29 cellular contexts compared by ENCODE assay signal in the genomic region with DNA sequence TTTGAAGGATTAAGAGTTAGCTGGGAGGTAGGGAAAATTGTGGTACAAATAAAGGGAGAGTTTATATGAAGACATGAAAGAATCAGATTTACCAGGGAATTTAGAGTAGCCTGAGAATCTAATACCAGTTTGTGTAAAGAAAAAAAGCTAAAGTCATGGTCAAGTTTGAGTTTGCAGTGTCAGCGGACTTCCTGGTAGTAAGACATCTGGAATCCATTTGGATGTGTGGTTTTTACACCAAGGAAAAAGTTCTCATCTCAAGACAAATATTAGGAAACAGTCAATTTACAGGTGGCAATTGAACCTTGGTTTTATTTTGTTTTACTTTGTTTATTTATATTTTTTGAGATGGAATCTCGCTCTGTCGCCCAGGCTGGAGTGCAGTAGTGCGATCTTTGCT. TPM values are rescaled to one million over a fixed set of nuclear protein-coding genes. Genes with fewer than 3 reads are reported as not detected.
DNase-seq lines count a peak whose midpoint lies in the region; ATAC-seq and TF ChIP-seq lines count a peak whose summit lies in the region.
"Had no signal": no experiment of that assay in that cellular context is flagged by ENCODE, and none has a peak within 500 bp of the region (broad histone marks: within the 10 kb centered on the region; RNA-seq: fewer than 3 reads in every experiment).

No MANE protein-coding gene starts in this region.

- no peak for ATAC-seq in gastrocnemius medialis
- ATAC-seq: activated CD8-positive, alpha-beta T cell treated with anti-CD3 and anti-CD28 coated beads for 36 hours; activated naive CD4-positive, alpha-beta T cell treated with anti-CD3 and anti-CD28 coated beads, Interleukin-2, amount 50 U/mL, for 72 hours; left lobe of liver; naive thymus-derived CD8-positive, alpha-beta T cell had no signal

- H3K79me2 ChIP-seq in Karpas-422 (ENCODE audit: low read length), result no peaks in the 10 kb centered on the region

- no peak overlapping the region for H3K9ac ChIP-seq in Karpas-422 (ENCODE audit: low read length)

- DNase-seq in CD14-positive monocyte (ENCODE audit: low spot score), result no peak
- no peak for DNase-seq in Karpas-422
- peak; percentile 65 for DNase-seq in fibroblast of mammary gland (ENCODE audit: low read depth)
- no peak for DNase-seq in spleen
- no peak for DNase-seq in effector CD4-positive, alpha-beta T cell
- DNase-seq in gastrocnemius medialis, result no peak
- DNase-seq in GM20000 (ENCODE audit: low spot score), result no peak
- no peak for DNase-seq in NCI-H2029 treated with DMSO at 0.1 percent for 48 hours (lab: John Stamatoyannopoulos, UW)
- DNase-seq: activated CD4-positive, CD25-positive, alpha-beta regulatory T cell treated with anti-CD3 and anti-CD28 coated beads, Interleukin-2, amount 50 U/mL, for 72 hours; activated CD8-positive, alpha-beta T cell treated with anti-CD3 and anti-CD28 coated beads for 36 hours; anterior cingulate cortex; CD4-positive, alpha-beta memory T cell; endodermal cell; IMR-90; midbrain; naive thymus-derived CD8-positive, alpha-beta T cell; NCI-H1105 treated with DMSO at 0.1 percent for 48 hours; NCI-H345; occipital lobe; stimulated activated CD4-positive, alpha-beta T cell treated with anti-CD3 and anti-CD28 coated beads, Interleukin-4, amount 100 ng/mL, for 1 hour; uterus had no signal

- peaks cover 0 to 2% (median 0%) of the 10 kb centered on the region in 7 donors for H3K9me3 Mint-ChIP-seq in CD14-positive monocyte
- H3K9me3 Mint-ChIP-seq: activated CD8-positive, alpha-beta T cell treated with anti-CD3 and anti-CD28 coated beads for 36 hours; activated naive CD4-positive, alpha-beta T cell treated with anti-CD3 and anti-CD28 coated beads, Interleukin-2, amount 50 U/mL, for 72 hours; CD4-positive, alpha-beta memory T cell; endodermal cell; naive thymus-derived CD8-positive, alpha-beta T cell had no signal

- in situ Hi-C loops in gastrocnemius medialis (cut with MboI; ENCODE audit: low sequenced_read_pairs in 4 of 4), result no loop called here

- TF ChIP-seq CTCF in CD14-positive monocyte (IDR thresholded peaks at IDR 0.05) (no peak), fibroblast of mammary gland (conservative IDR thresholded peaks at IDR 0.05; ENCODE audit: control insufficient read depth, insufficient read depth, low read depth, low read length) (no peak), spleen (IDR thresholded peaks at IDR 0.05 in 8 of 11, conservative IDR thresholded peaks at IDR 0.05 in 3 of 11) (no peak), gastrocnemius medialis (IDR thresholded peaks at IDR 0.05 in 4 of 5, conservative IDR thresholded peaks at IDR 0.05 in 1 of 5) (no peak), GM20000 (IDR thresholded peaks at IDR 0.05; ENCODE audit: extremely low read depth, missing control alignments) (no peak)

- H3K27me3 Mint-ChIP-seq in CD14-positive monocyte (ENCODE audit: low read depth in 3 of 3), result peaks cover 0 to 2% (median 0%) of the 10 kb centered on the region in 3 donors
- H3K27me3 Mint-ChIP-seq: activated CD8-positive, alpha-beta T cell treated with anti-CD3 and anti-CD28 coated beads for 36 hours had no signal

- peaks cover 66% of the 10 kb centered on the region for H3K4me1 Mint-ChIP-seq in CD14-positive monocyte
- H3K4me1 Mint-ChIP-seq: endodermal cell had no signal

- no peak overlapping the region for H2AFZ ChIP-seq in Karpas-422 (ENCODE audit: low read length)

- peak overlapping the region; percentile 92 for H3K4me2 ChIP-seq in Karpas-422 (ENCODE audit: low read depth, low read length, poor library complexity, severe bottlenecking)

- no peaks in the 10 kb centered on the region for H3K36me3 Mint-ChIP-seq in CD14-positive monocyte
- H3K36me3 Mint-ChIP-seq: activated naive CD4-positive, alpha-beta T cell treated with anti-CD3 and anti-CD28 coated beads, Interleukin-2, amount 50 U/mL, for 72 hours; CD4-positive, alpha-beta memory T cell; naive thymus-derived CD8-positive, alpha-beta T cell had no signal

- H3K9me3 ChIP-seq in Karpas-422 (ENCODE audit: low read length), result no peaks in the 10 kb centered on the region
- H3K9me3 ChIP-seq in spleen, result no peaks in the 10 kb centered on the region
- no peaks in the 10 kb centered on the region for H3K9me3 ChIP-seq in gastrocnemius medialis
- H3K9me3 ChIP-seq: esophagus muscularis mucosa, HAP-1, uterus had no signal

- no peaks in the 10 kb centered on the region for H4K20me1 ChIP-seq in Karpas-422 (ENCODE audit: insufficient read depth, low read depth, low read length)

- no peak overlapping the region for H3K4me3 Mint-ChIP-seq in CD14-positive monocyte
- H3K4me3 Mint-ChIP-seq: activated CD8-positive, alpha-beta T cell treated with anti-CD3 and anti-CD28 coated beads for 36 hours; CD4-positive, alpha-beta memory T cell; endodermal cell; naive thymus-derived CD8-positive, alpha-beta T cell had no signal

- 85 to 98% (median 97%) methylated on average over 4 of the region's 4 CpGs for WGBS in spleen, 5 donors

- intact Hi-C loops in CD14-positive monocyte (cut with micrococcal nuclease) (loop anchor here (5.0 to 10.0 kb wide), 2 partner anchors 39 to 61 kb away; a partner anchor contains a TSS), spleen (cut with DNase I; ENCODE audit: low total_unique reads) (no loop called here), gastrocnemius medialis (cut with DNase I; ENCODE audit: low total_unique reads) (no loop called here)

- no peaks in the 10 kb centered on the region for H3K9me2 ChIP-seq in Karpas-422 (replicated peaks; ENCODE audit: insufficient read depth, low read length)

- H3K4me1 ChIP-seq in Karpas-422 (ENCODE audit: low read length), result peaks cover 94% of the 10 kb centered on the region
- peaks cover 0 to 82% (median 53%) of the 10 kb centered on the region in 6 donors for H3K4me1 ChIP-seq in spleen
- no peaks in the 10 kb centered on the region for H3K4me1 ChIP-seq in gastrocnemius medialis
- H3K4me1 ChIP-seq: esophagus muscularis mucosa, HAP-1, uterus had no signal

- H3K27ac ChIP-seq in Karpas-422 (ENCODE audit: low read length) (peak overlapping the region; percentile 94), spleen (peak overlapping the region in 5 of 8 donors; percentile 27 to 84 (median 79)), gastrocnemius medialis (no peak overlapping the region)
- H3K27ac ChIP-seq: esophagus muscularis mucosa, RWPE1, skin epidermis, uterus had no signal

- no peaks in the 10 kb centered on the region for H3K27me3 ChIP-seq in Karpas-422 (ENCODE audit: low read length)
- no peaks in the 10 kb centered on the region for H3K27me3 ChIP-seq in spleen (replicated peaks in 1 of 7)
- H3K27me3 ChIP-seq in gastrocnemius medialis, result no peaks in the 10 kb centered on the region
- H3K27me3 ChIP-seq: esophagus muscularis mucosa, uterus had no signal

- no peaks in the 10 kb centered on the region for H3K36me3 ChIP-seq in Karpas-422 (ENCODE audit: insufficient read depth, low read length)
- no peaks in the 10 kb centered on the region for H3K36me3 ChIP-seq in spleen
- no peaks in the 10 kb centered on the region for H3K36me3 ChIP-seq in gastrocnemius medialis
- H3K36me3 ChIP-seq: esophagus muscularis mucosa, HAP-1, uterus had no signal

- peak overlapping the region; percentile 19 to 84 (median 52) for H3K27ac Mint-ChIP-seq in CD14-positive monocyte
- H3K27ac Mint-ChIP-seq: activated CD8-positive, alpha-beta T cell treated with anti-CD3 and anti-CD28 coated beads for 36 hours; activated naive CD4-positive, alpha-beta T cell treated with anti-CD3 and anti-CD28 coated beads, Interleukin-2, amount 50 U/mL, for 72 hours; CD4-positive, alpha-beta memory T cell; endodermal cell had no signal

- no peak for TF ChIP-seq POLR2A in spleen (IDR thresholded peaks at IDR 0.05)
- no peak for TF ChIP-seq POLR2A in gastrocnemius medialis (IDR thresholded peaks at IDR 0.05)

- H3K4me3 ChIP-seq in Karpas-422 (ENCODE audit: low read length) (no peak overlapping the region), fibroblast of mammary gland (ENCODE audit: control insufficient read depth, low read depth, low read length) (no peak overlapping the region), spleen (no peak overlapping the region), gastrocnemius medialis (no peak overlapping the region)
- H3K4me3 ChIP-seq: esophagus muscularis mucosa, HAP-1, skin epidermis, uterus had no signal

RNA-seq across cellular contexts. Expression of a gene that starts 1.5 kb away (rescaled TPM):
- 1 to 10 TPM; 2.7 to 3.0 TPM for polyA plus RNA-seq in CD14-positive monocyte
- not detected in 2 replicates for total RNA-seq in Karpas-422 (2014; rRNA removed; shearing (Covaris generic); ENCODE audit: low replicate concordance)
- total RNA-seq in spleen, result 10 to 100 TPM in 3 of 7 donors, 1 to 10 TPM in 4; 5.9 to 19.2 (median 7.5) TPM
- polyA plus RNA-seq in spleen, result 1 to 10 TPM in 2 of 3 donors, under 1 TPM in 1; 0.78 to 2.9 (median 2.0) TPM
- 1 to 10 TPM in 1 of 4 donors, under 1 TPM in 2, not detected in 1; 0.52 to 1.1 (median 0.56) TPM for total RNA-seq in gastrocnemius medialis
- total RNA-seq: activated CD8-positive, alpha-beta T cell treated with anti-CD3 and anti-CD28 coated beads for 36 hours; activated naive CD4-positive, alpha-beta T cell treated with anti-CD3 and anti-CD28 coated beads, Interleukin-2, amount 50 U/mL, for 72 hours; CD4-positive, alpha-beta memory T cell; endodermal cell; IMR-90; naive thymus-derived CD8-positive, alpha-beta T cell; SK-MEL-5; T-helper 1 cell treated with Interleukin-12 subunit alpha and Interleukin-12 subunit beta and Interleukin-4 antibody, amounts not matched to agents 30 ng/mL and 1 ng/mL, for 36 hours had no signal
- polyA plus RNA-seq: CD4-positive, alpha-beta memory T cell; IMR-90; naive thymus-derived CD8-positive, alpha-beta T cell had no signal

RNA-seq across cellular contexts. Expression of a gene that starts 56.7 kb away (rescaled TPM):
- polyA plus RNA-seq in CD14-positive monocyte, result 10 to 100 TPM; 45.6 to 80.0 TPM
- total RNA-seq in Karpas-422 (2014; rRNA removed; shearing (Covaris generic); ENCODE audit: low replicate concordance), result 0.40 and 0.97 TPM in 2 replicates
- 10 to 100 TPM; 36.1 to 78.3 (median 48.9) TPM for total RNA-seq in spleen
- 10 to 100 TPM in 1 of 3 donors, 1 to 10 TPM in 2; 7.1 to 11.6 (median 9.6) TPM for polyA plus RNA-seq in spleen
- total RNA-seq in gastrocnemius medialis, result 1 to 10 TPM in 1 of 4 donors, under 1 TPM in 3; 0.12 to 1.2 (median 0.30) TPM
- total RNA-seq: activated CD8-positive, alpha-beta T cell treated with anti-CD3 and anti-CD28 coated beads for 36 hours; activated naive CD4-positive, alpha-beta T cell treated with anti-CD3 and anti-CD28 coated beads, Interleukin-2, amount 50 U/mL, for 72 hours; CD4-positive, alpha-beta memory T cell; endodermal cell; IMR-90; naive thymus-derived CD8-positive, alpha-beta T cell; SK-MEL-5; T-helper 1 cell treated with Interleukin-12 subunit alpha and Interleukin-12 subunit beta and Interleukin-4 antibody, amounts not matched to agents 30 ng/mL and 1 ng/mL, for 36 hours had no signal
- polyA plus RNA-seq: CD4-positive, alpha-beta memory T cell; IMR-90 had no signal

Comparison
In these comparisons a context has a peak if more than half of its experiments do, and no peak if none do; other contexts are left out.
1. H3K27ac ChIP-seq: peak in Karpas-422 (single experiment) and spleen (5 of 8); none in gastrocnemius medialis (0 of 4).
2. RNA of a gene that starts 56.7 kb away (total RNA-seq): 36.1 to 78.3 TPM in spleen; 0.40 to 0.97 TPM in Karpas-422 and 0.12 to 1.2 TPM in gastrocnemius medialis; every median in the first group is over 10 times any median in the second.
3. intact Hi-C loops: an anchor here in CD14-positive monocyte (5.0 to 10.0 kb wide); none called in spleen and gastrocnemius medialis.